ENCODE assay signal across 18 cellular contexts in genomic region chr1:232322162-232322734, GRCh38.
DNase-seq lines count a peak whose midpoint lies in the region; TF ChIP-seq lines count a peak whose summit lies in the region.
"Had no signal": no experiment of that assay in that cellular context is flagged by ENCODE, and none has a peak within 500 bp of the region (broad histone marks: within the 10 kb centered on the region; RNA-seq: fewer than 3 reads in every experiment).

No MANE protein-coding gene starts in this region.

- H3K27ac Mint-ChIP-seq in nephron = peak overlapping the region in 2 of 3 experiments; percentile 55 to 76
- H3K27ac Mint-ChIP-seq: CD8-positive, alpha-beta memory T cell had no signal

- no peaks in the 10 kb centered on the region for H3K36me3 Mint-ChIP-seq in nephron (ENCODE audit: low read depth)
- H3K36me3 Mint-ChIP-seq: CD8-positive, alpha-beta memory T cell had no signal

- H3K27ac ChIP-seq in Peyer's patch (peak overlapping the region in 2 of 4 donors; percentile 74 to 90), WERI-Rb-1 (no peak overlapping the region)
- H3K27ac ChIP-seq: BLaER1 had no signal

- TF ChIP-seq POLR2A in Peyer's patch (IDR thresholded peaks at IDR 0.05) = no peak

- peak in 2 of 6 experiments; percentile 11 to 23 for TF ChIP-seq CTCF in Peyer's patch (IDR thresholded peaks at IDR 0.05)
- TF ChIP-seq CTCF in nephron (IDR thresholded peaks at IDR 0.05; ENCODE audit: unreplicated experiment in 3 of 3) = no peak
- no peak for TF ChIP-seq CTCF in WERI-Rb-1 (IDR thresholded peaks at IDR 0.05; ENCODE audit: low read depth, low read length)

- H3K4me1 ChIP-seq in Peyer's patch = peaks cover 0 to 16% (median 2%) of the 10 kb centered on the region in 4 donors
- H3K4me1 ChIP-seq: BLaER1 had no signal

- no peaks in the 10 kb centered on the region for H3K36me3 ChIP-seq in Peyer's patch
- H3K36me3 ChIP-seq in WERI-Rb-1 = no peaks in the 10 kb centered on the region
- H3K36me3 ChIP-seq: BLaER1 had no signal

- H3K9me3 ChIP-seq in Peyer's patch (no peaks in the 10 kb centered on the region), WERI-Rb-1 (ENCODE audit: severe bottlenecking) (peaks cover 9% of the 10 kb centered on the region)
- H3K9me3 ChIP-seq: BLaER1 had no signal

- DNase-seq in NCI-H2029 (lab: John Stamatoyannopoulos, UW) (peak; percentile 50), NCI-H2029 treated with DMSO at 0.1 percent for 48 hours (lab: John Stamatoyannopoulos, UW) (no peak), NCI-H146 treated with DMSO at 0.1 percent for 48 hours (lab: John Stamatoyannopoulos, UW; ENCODE audit: unreplicated experiment) (peak; percentile 78), Peyer's patch (peak in 2 of 3 donors; percentile 71 to 79), WERI-Rb-1 (no peak)
- DNase-seq in activated effector memory CD4-positive, alpha-beta T cell treated with Interleukin-2 at 50 U/mL for 16 hours = no peak
- DNase-seq in stimulated activated CD4-positive, alpha-beta T cell treated with anti-CD3 and anti-CD28 coated beads, Interleukin-12 subunit alpha, Interleukin-12 subunit beta, amount 100 ng/mL, for 4 hours = no peak
- DNase-seq: 8988T; CD8-positive, alpha-beta memory T cell; GF-D8; KG1; NCI-H1048; NCI-H1436 treated with DMSO at 0.1 percent for 48 hours; NCI-H2107; NCI-H446; SHP77 treated with DMSO at 0.1 percent for 48 hours had no signal

- H3K4me3 ChIP-seq in Peyer's patch = no peak overlapping the region
- H3K4me3 ChIP-seq in WERI-Rb-1 (ENCODE audit: low read depth, low read length) = no peak overlapping the region
- H3K4me3 ChIP-seq: BLaER1 had no signal

- H3K9me3 Mint-ChIP-seq in nephron = no peaks in the 10 kb centered on the region
- H3K9me3 Mint-ChIP-seq: CD8-positive, alpha-beta memory T cell had no signal

- peaks cover 23% of the 10 kb centered on the region for H3K4me1 Mint-ChIP-seq in nephron
- H3K4me1 Mint-ChIP-seq: CD8-positive, alpha-beta memory T cell had no signal

- peaks cover 9% of the 10 kb centered on the region for H3K27me3 Mint-ChIP-seq in nephron (ENCODE audit: low read depth)

- H3K27me3 ChIP-seq in Peyer's patch = no peaks in the 10 kb centered on the region
- H3K27me3 ChIP-seq in WERI-Rb-1 (ENCODE audit: insufficient read depth, low read depth, severe bottlenecking) = peaks cover 61% of the 10 kb centered on the region
- H3K27me3 ChIP-seq: BLaER1 had no signal

- no peak overlapping the region for H3K4me3 Mint-ChIP-seq in nephron
- H3K4me3 Mint-ChIP-seq: CD8-positive, alpha-beta memory T cell had no signal

Comparison
In these comparisons a context has a peak if more than half of its experiments do, and no peak if none do; other contexts are left out.
1. DNase-seq: peak in NCI-H2029 (single experiment), NCI-H146 treated with DMSO at 0.1 percent for 48 hours (single experiment) and Peyer's patch (2 of 3); none in NCI-H2029 treated with DMSO at 0.1 percent for 48 hours (single experiment), activated effector memory CD4-positive, alpha-beta T cell treated with Interleukin-2 at 50 U/mL for 16 hours (single experiment), WERI-Rb-1 (single experiment) and stimulated activated CD4-positive, alpha-beta T cell treated with anti-CD3 and anti-CD28 coated beads, Interleukin-12 subunit alpha, Interleukin-12 subunit beta, amount 100 ng/mL, for 4 hours (single experiment).